In the genomic region with DNA sequence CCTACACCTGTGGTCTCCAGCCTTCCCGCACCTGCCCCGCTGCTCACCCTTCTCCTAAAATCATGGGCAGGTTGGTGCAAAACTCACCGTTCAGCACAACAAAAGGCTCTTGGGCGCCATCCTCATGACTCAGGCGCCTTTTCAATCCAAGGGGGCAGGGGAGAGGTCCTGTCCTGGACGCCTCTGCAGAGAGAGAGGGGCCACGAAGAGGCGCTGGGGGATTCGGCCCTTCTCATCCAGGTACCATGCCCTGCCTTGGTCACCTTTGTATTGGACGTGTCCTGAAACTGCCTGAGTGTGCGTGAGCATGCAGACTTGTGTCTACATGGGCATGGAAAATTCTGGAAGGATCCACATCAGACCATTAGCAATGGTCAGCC, we compare ENCODE assay signal across 18 cellular contexts. TPM values are rescaled to one million over a fixed set of nuclear protein-coding genes. Genes with fewer than 3 reads are reported as not detected.
DNase-seq lines count a peak whose midpoint lies in the region; ATAC-seq and TF ChIP-seq lines count a peak whose summit lies in the region.
"Had no signal": no experiment of that assay in that cellular context is flagged by ENCODE, and none has a peak within 500 bp of the region (broad histone marks: within the 10 kb centered on the region; RNA-seq: fewer than 3 reads in every experiment).

No MANE protein-coding gene starts in this region.

- peaks cover 87% of the 10 kb centered on the region for H3K36me3 Mint-ChIP-seq in activated T-cell treated with anti-CD3 and anti-CD28 coated beads, Interleukin-2, amount 50 U/mL, for 24 hours (ENCODE audit: low read depth)
- peaks cover 38% of the 10 kb centered on the region for H3K36me3 Mint-ChIP-seq in WTC11

- no peak for TF ChIP-seq CTCF in WTC11 (IDR thresholded peaks at IDR 0.05)
- no peak for TF ChIP-seq CTCF in upper lobe of right lung (IDR thresholded peaks at IDR 0.05)

- no peaks in the 10 kb centered on the region for H3K4me1 Mint-ChIP-seq in activated T-cell treated with anti-CD3 and anti-CD28 coated beads, Interleukin-2, amount 50 U/mL, for 24 hours (ENCODE audit: low read depth)
- H3K4me1 Mint-ChIP-seq in WTC11 = peaks cover 4% of the 10 kb centered on the region

- no CpG with 5 or more reads among the region's 11 CpGs for WGBS in neuronal stem cell (ENCODE audit: extremely low coverage in 2 of 2, insufficient read length in 2 of 2, insufficient replicate concordance in 1 of 2), 2 donors

- H3K4me1 ChIP-seq in neuronal stem cell (ENCODE audit: control insufficient read depth in 2 of 2, insufficient read depth in 1 of 2, low read depth in 1 of 2, low read length in 2 of 2) (peaks cover 8 to 16% of the 10 kb centered on the region in 2 donors), upper lobe of right lung (no peaks in the 10 kb centered on the region)
- H3K4me1 ChIP-seq: A549, Caco-2 had no signal

- no peaks in the 10 kb centered on the region for H3K27me3 Mint-ChIP-seq in activated T-cell treated with anti-CD3 and anti-CD28 coated beads, Interleukin-2, amount 50 U/mL, for 24 hours
- no peaks in the 10 kb centered on the region for H3K27me3 Mint-ChIP-seq in WTC11 (ENCODE audit: low read depth)
- H3K27me3 Mint-ChIP-seq: CD4-positive, alpha-beta T cell had no signal

- H3K27ac Mint-ChIP-seq in activated T-cell treated with anti-CD3 and anti-CD28 coated beads, Interleukin-2, amount 50 U/mL, for 24 hours = no peak overlapping the region
- peak overlapping the region; percentile 63 for H3K27ac Mint-ChIP-seq in WTC11
- H3K27ac Mint-ChIP-seq: CD4-positive, alpha-beta T cell had no signal

- no peaks in the 10 kb centered on the region for H3K9me3 Mint-ChIP-seq in activated T-cell treated with anti-CD3 and anti-CD28 coated beads, Interleukin-2, amount 50 U/mL, for 24 hours
- no peaks in the 10 kb centered on the region for H3K9me3 Mint-ChIP-seq in WTC11
- H3K9me3 Mint-ChIP-seq: CD4-positive, alpha-beta T cell had no signal

- H3K4me3 ChIP-seq in neuronal stem cell (ENCODE audit: low read length in 2 of 2) (no peak overlapping the region), upper lobe of right lung (no peak overlapping the region)
- H3K4me3 ChIP-seq: A549, GM12878 had no signal

- H2BK120ac ChIP-seq in neuronal stem cell (ENCODE audit: low read depth, low read length) = no peak overlapping the region

- H2AFZ ChIP-seq in neuronal stem cell (ENCODE audit: low read length) = no peak overlapping the region

- DNase-seq in activated T-cell treated with anti-CD3 and anti-CD28 coated beads, Interleukin-2, amount 50 U/mL, for 24 hours = peak; percentile 14
- no peak for DNase-seq in activated T-cell treated with anti-CD3 and anti-CD28 coated beads for 4 hours
- DNase-seq in WTC11 (ENCODE audit: low spot score) = no peak
- DNase-seq in neuronal stem cell (ENCODE audit: low spot score) = no peak
- DNase-seq in upper lobe of right lung = peak; percentile 52
- no peak for DNase-seq in dermis blood vessel endothelial cell
- no peak for DNase-seq in NOMO-1 treated with DMSO at 0.1 percent for 48 hours (lab: John Stamatoyannopoulos, UW; ENCODE audit: unreplicated experiment)
- DNase-seq: MM.1S, NCI-H1092, NCI-H1436 treated with DMSO at 0.1 percent for 48 hours, NCI-H2171, NCI-H446, NCI-H526 treated with DMSO at 0.1 percent for 48 hours had no signal

- H3K9me3 ChIP-seq in neuronal stem cell (replicated peaks in 1 of 2; ENCODE audit: control insufficient read depth in 2 of 2, insufficient read depth in 1 of 2, low read depth in 1 of 2, low read length in 2 of 2) (no peaks in the 10 kb centered on the region), upper lobe of right lung (no peaks in the 10 kb centered on the region)
- H3K9me3 ChIP-seq: A549, Caco-2 had no signal

- no peak overlapping the region for H3K4ac ChIP-seq in neuronal stem cell (ENCODE audit: low read length)

- no peak overlapping the region for H4K91ac ChIP-seq in neuronal stem cell (ENCODE audit: low read depth, low read length, poor library complexity)

- no peak overlapping the region for H3K4me3 Mint-ChIP-seq in activated T-cell treated with anti-CD3 and anti-CD28 coated beads, Interleukin-2, amount 50 U/mL, for 24 hours
- no peak overlapping the region for H3K4me3 Mint-ChIP-seq in WTC11
- H3K4me3 Mint-ChIP-seq: CD4-positive, alpha-beta T cell had no signal

- H3K14ac ChIP-seq in neuronal stem cell (ENCODE audit: low read length) = no peak overlapping the region

- no peaks in the 10 kb centered on the region for H3K79me1 ChIP-seq in neuronal stem cell (ENCODE audit: low read depth, low read length)

- H3K36me3 ChIP-seq in neuronal stem cell (replicated peaks in 1 of 2; ENCODE audit: control insufficient read depth in 2 of 2, insufficient read depth in 2 of 2, low read length in 2 of 2) (peaks cover 0 to 3% of the 10 kb centered on the region in 2 donors), upper lobe of right lung (peaks cover 15% of the 10 kb centered on the region)

- intact Hi-C loops in upper lobe of right lung (cut with DNase I) = no loop called here

- H3K23ac ChIP-seq in neuronal stem cell (ENCODE audit: low read depth, low read length, poor library complexity) = peak overlapping the region; percentile 39

- no peak overlapping the region for H3K9ac ChIP-seq in neuronal stem cell (ENCODE audit: low read depth, low read length, poor library complexity)

- H3K18ac ChIP-seq in neuronal stem cell (ENCODE audit: low read length) = no peak overlapping the region

- H2AK5ac ChIP-seq in neuronal stem cell (ENCODE audit: low read depth, low read length) = peak overlapping the region; percentile 35

- H3K27ac ChIP-seq in neuronal stem cell (replicated peaks; ENCODE audit: low read length) = no peak overlapping the region
- H3K27ac ChIP-seq in upper lobe of right lung = no peak overlapping the region
- H3K27ac ChIP-seq: A549 had no signal

- H3K27me3 ChIP-seq in neuronal stem cell (ENCODE audit: control insufficient read depth in 3 of 3, insufficient read depth in 3 of 3, low read depth in 1 of 3, low read length in 3 of 3) = peaks cover 0 to 6% (median 0%) of the 10 kb centered on the region in 3 experiments
- H3K27me3 ChIP-seq in upper lobe of right lung = no peaks in the 10 kb centered on the region

- peak overlapping the region; percentile 35 for H2BK5ac ChIP-seq in neuronal stem cell (ENCODE audit: low read length)

- CTCF ChIA-PET in WTC11 (lab: Charles Lee) = interaction anchor here (1.5 kb wide), 1 partner anchor 100 kb away, joined by 3 read pairs; no protein-coding TSS in a partner anchor

- no peak overlapping the region for H2BK15ac ChIP-seq in neuronal stem cell (ENCODE audit: low read length)

- H2BK12ac ChIP-seq in neuronal stem cell (ENCODE audit: low read length) = no peak overlapping the region

- ATAC-seq in WTC11 (no peak), upper lobe of right lung (no peak)
- ATAC-seq: A549, GM12878 had no signal

- POLR2A ChIA-PET in WTC11 (lab: Charles Lee) = no interaction called here

- no peak overlapping the region for H3K4me2 ChIP-seq in neuronal stem cell (ENCODE audit: insufficient read depth, low read length, poor library complexity, severe bottlenecking)
- H3K4me2 ChIP-seq: A549 had no signal

- H4K8ac ChIP-seq in neuronal stem cell (ENCODE audit: low read depth, low read length) = no peak overlapping the region

TF ChIP-seq in WTC11, 78 proteins besides CTCF, POLR2A, EP300 and RAD21 (continues in another document):
- TF ChIP-seq RORB (CRISPR knock-in tag; IDR thresholded peaks at IDR 0.05) (no peak), CREB1 (CRISPR knock-in tag; IDR thresholded peaks at IDR 0.05) (no peak), GTF2I (CRISPR knock-in tag; conservative IDR thresholded peaks at IDR 0.05) (no peak), NFE2L1 (CRISPR knock-in tag; IDR thresholded peaks at IDR 0.05) (no peak)
- TF ChIP-seq, protein P1, sequence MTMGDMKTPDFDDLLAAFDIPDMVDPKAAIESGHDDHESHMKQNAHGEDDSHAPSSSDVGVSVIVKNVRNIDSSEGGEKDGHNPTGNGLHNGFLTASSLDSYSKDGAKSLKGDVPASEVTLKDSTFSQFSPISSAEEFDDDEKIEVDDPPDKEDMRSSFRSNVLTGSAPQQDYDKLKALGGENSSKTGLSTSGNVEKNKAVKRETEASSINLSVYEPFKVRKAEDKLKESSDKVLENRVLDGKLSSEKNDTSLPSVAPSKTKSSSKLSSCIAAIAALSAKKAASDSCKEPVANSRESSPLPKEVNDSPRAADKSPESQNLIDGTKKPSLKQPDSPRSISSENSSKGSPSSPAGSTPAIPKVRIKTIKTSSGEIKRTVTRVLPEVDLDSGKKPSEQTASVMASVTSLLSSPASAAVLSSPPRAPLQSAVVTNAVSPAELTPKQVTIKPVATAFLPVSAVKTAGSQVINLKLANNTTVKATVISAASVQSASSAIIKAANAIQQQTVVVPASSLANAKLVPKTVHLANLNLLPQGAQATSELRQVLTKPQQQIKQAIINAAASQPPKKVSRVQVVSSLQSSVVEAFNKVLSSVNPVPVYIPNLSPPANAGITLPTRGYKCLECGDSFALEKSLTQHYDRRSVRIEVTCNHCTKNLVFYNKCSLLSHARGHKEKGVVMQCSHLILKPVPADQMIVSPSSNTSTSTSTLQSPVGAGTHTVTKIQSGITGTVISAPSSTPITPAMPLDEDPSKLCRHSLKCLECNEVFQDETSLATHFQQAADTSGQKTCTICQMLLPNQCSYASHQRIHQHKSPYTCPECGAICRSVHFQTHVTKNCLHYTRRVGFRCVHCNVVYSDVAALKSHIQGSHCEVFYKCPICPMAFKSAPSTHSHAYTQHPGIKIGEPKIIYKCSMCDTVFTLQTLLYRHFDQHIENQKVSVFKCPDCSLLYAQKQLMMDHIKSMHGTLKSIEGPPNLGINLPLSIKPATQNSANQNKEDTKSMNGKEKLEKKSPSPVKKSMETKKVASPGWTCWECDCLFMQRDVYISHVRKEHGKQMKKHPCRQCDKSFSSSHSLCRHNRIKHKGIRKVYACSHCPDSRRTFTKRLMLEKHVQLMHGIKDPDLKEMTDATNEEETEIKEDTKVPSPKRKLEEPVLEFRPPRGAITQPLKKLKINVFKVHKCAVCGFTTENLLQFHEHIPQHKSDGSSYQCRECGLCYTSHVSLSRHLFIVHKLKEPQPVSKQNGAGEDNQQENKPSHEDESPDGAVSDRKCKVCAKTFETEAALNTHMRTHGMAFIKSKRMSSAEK (CRISPR knock-in tag; IDR thresholded peaks at IDR 0.05; ENCODE audit: borderline replicate concordance) = no peak
- TF ChIP-seq, protein P2, sequence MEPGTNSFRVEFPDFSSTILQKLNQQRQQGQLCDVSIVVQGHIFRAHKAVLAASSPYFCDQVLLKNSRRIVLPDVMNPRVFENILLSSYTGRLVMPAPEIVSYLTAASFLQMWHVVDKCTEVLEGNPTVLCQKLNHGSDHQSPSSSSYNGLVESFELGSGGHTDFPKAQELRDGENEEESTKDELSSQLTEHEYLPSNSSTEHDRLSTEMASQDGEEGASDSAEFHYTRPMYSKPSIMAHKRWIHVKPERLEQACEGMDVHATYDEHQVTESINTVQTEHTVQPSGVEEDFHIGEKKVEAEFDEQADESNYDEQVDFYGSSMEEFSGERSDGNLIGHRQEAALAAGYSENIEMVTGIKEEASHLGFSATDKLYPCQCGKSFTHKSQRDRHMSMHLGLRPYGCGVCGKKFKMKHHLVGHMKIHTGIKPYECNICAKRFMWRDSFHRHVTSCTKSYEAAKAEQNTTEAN (CRISPR knock-in tag; IDR thresholded peaks at IDR 0.05) = no peak

RNA-seq across cellular contexts. Expression of a gene that starts 53.5 kb away (rescaled TPM):
- 22.7 to 26.3 TPM (median 25.8 TPM) in 3 replicates for total RNA-seq in WTC11 (2021)
- polyA plus RNA-seq in neuronal stem cell (2013, experiment 1 of 2) = 9.1 TPM
- 8.5 TPM for polyA plus RNA-seq in neuronal stem cell (2013, experiment 2 of 2)
- total RNA-seq in upper lobe of right lung = 21.6 TPM
- total RNA-seq in dermis blood vessel endothelial cell = 14.0 and 15.0 TPM in 2 replicates
- total RNA-seq: LHCN-M2 had no signal

Comparison
In these comparisons a context has a peak if more than half of its experiments do, and no peak if none do; other contexts are left out.
1. DNase-seq: peak in activated T-cell treated with anti-CD3 and anti-CD28 coated beads, Interleukin-2, amount 50 U/mL, for 24 hours (single experiment) and upper lobe of right lung (single experiment); none in activated T-cell treated with anti-CD3 and anti-CD28 coated beads for 4 hours (single experiment), WTC11 (single experiment), neuronal stem cell (single experiment), dermis blood vessel endothelial cell (single experiment) and NOMO-1 treated with DMSO at 0.1 percent for 48 hours (single experiment).